8 cellular contexts compared by ENCODE assay signal in genomic region chr3:149657796-149658443, GRCh38. TPM values are rescaled to one million over a fixed set of nuclear protein-coding genes. Genes with fewer than 3 reads are reported as not detected.
DNase-seq lines count a peak whose midpoint lies in the region; ATAC-seq and TF ChIP-seq lines count a peak whose summit lies in the region.

WWTR1 (minus strand) TSS chr3:149658025; CDS start chr3:149657306, 719 bp downstream.

- H3K4me1 ChIP-seq in CD4-positive, CD25-positive, alpha-beta regulatory T cell (ENCODE audit: control insufficient read depth, insufficient read depth, low read length, poor library complexity, severe bottlenecking), result peaks cover 24% of the 10 kb centered on the region
- H3K4me1 ChIP-seq in Peyer's patch (peaks cover 0 to 5% (median 0%) of the 10 kb centered on the region in 4 donors), trophoblast cell (ENCODE audit: control insufficient read depth in 1 of 2, insufficient read depth in 2 of 2, low read length in 2 of 2) (peaks cover 10 to 19% of the 10 kb centered on the region in 2 experiments)

- H3K4me2 ChIP-seq in trophoblast cell (ENCODE audit: low read length), result peak within 1 kb of the TSS; percentile 96

- in situ Hi-C loops in astrocyte of the cerebellum (cut with HindIII; ENCODE audit: low sequenced_read_pairs), result no loop called here

- H2BK12ac ChIP-seq in trophoblast cell (ENCODE audit: low read length), result peak within 1 kb of the TSS; percentile 87

- intact Hi-C loops in left ventricle myocardium superior (cut with micrococcal nuclease), result loop anchor here (10.0 kb wide), 2 partner anchors 63 to 123 kb away; no protein-coding TSS in a partner anchor

- no peaks in the 10 kb centered on the region for H3K9me3 ChIP-seq in CD4-positive, CD25-positive, alpha-beta regulatory T cell (ENCODE audit: control insufficient read depth in 2 of 2, low read length in 2 of 2)
- no peaks in the 10 kb centered on the region for H3K9me3 ChIP-seq in Peyer's patch
- no peaks in the 10 kb centered on the region for H3K9me3 ChIP-seq in trophoblast cell (ENCODE audit: insufficient read depth, low read depth, low read length)

- H3K27me3 Mint-ChIP-seq in CD4-positive, CD25-positive, alpha-beta regulatory T cell, result peaks cover 35% of the 10 kb centered on the region

- peaks cover 0 to 31% (median 6%) of the 10 kb centered on the region in 4 donors for H3K4me1 Mint-ChIP-seq in CD4-positive, CD25-positive, alpha-beta regulatory T cell

- H2AFZ ChIP-seq in trophoblast cell (ENCODE audit: insufficient read depth, low read length, poor library complexity), result peak within 1 kb of the TSS; percentile 96

- H3K4ac ChIP-seq in trophoblast cell (ENCODE audit: low read depth, low read length), result peak within 1 kb of the TSS; percentile 91

- peak; percentile 11 to 38 (median 18) for DNase-seq in CD4-positive, CD25-positive, alpha-beta regulatory T cell
- peak; percentile 65 to 90 (median 76) for DNase-seq in Peyer's patch
- peak; percentile 90 for DNase-seq in astrocyte of the cerebellum (ENCODE audit: low read depth)
- DNase-seq in left ventricle myocardium superior, result peak; percentile 95
- peak; percentile 88 to 91 for DNase-seq in trophoblast cell
- DNase-seq in GF-D8 (lab: John Stamatoyannopoulos, UW), result no peak

- H2BK120ac ChIP-seq in trophoblast cell (ENCODE audit: insufficient read depth, low read length, poor library complexity), result peak within 1 kb of the TSS; percentile 95

- H3K4me3 Mint-ChIP-seq in CD4-positive, CD25-positive, alpha-beta regulatory T cell, result peak within 1 kb of the TSS; percentile 87 to 93 (median 88)

- peak in 1 of 2 donors; percentile 21 for ATAC-seq in CD4-positive, CD25-positive, alpha-beta regulatory T cell (ENCODE audit: low read depth in 2 of 2)
- peak; percentile 48 for ATAC-seq in HG03159 (IDR thresholded peaks at IDR 0.05; ENCODE audit: unreplicated experiment)
- peak; percentile 92 for ATAC-seq in left ventricle myocardium superior

- peak within 1 kb of the TSS; percentile 94 for H2AK5ac ChIP-seq in trophoblast cell (ENCODE audit: low read length)

- peak; percentile 68 for TF ChIP-seq POLR2A in GM19193 (IDR thresholded peaks at IDR 0.05; ENCODE audit: extremely low read depth, insufficient read depth, insufficient read length)
- peak; percentile 41 to 66 for TF ChIP-seq POLR2A in Peyer's patch (IDR thresholded peaks at IDR 0.05)

- H3K27ac Mint-ChIP-seq in CD4-positive, CD25-positive, alpha-beta regulatory T cell, result peak within 1 kb of the TSS in 2 of 3 donors; percentile 76 to 78

- TF ChIP-seq CTCF in Peyer's patch (IDR thresholded peaks at IDR 0.05) (no peak), astrocyte of the cerebellum (IDR thresholded peaks at IDR 0.05; ENCODE audit: low read depth, low read length, missing control alignments) (no peak)

- H3K36me3 ChIP-seq in CD4-positive, CD25-positive, alpha-beta regulatory T cell (ENCODE audit: control insufficient read depth, insufficient read depth, low read length), result no peaks in the 10 kb centered on the region
- no peaks in the 10 kb centered on the region for H3K36me3 ChIP-seq in Peyer's patch
- H3K36me3 ChIP-seq in trophoblast cell (ENCODE audit: control insufficient read depth in 1 of 2, insufficient read depth in 2 of 2, low read length in 2 of 2), result peaks cover 1 to 3% of the 10 kb centered on the region in 2 experiments

- H4K8ac ChIP-seq in trophoblast cell (ENCODE audit: low read depth, low read length), result peak within 1 kb of the TSS; percentile 91

- H4K12ac ChIP-seq in trophoblast cell (ENCODE audit: low read depth, low read length), result peak within 1 kb of the TSS; percentile 86

- H3K27me3 ChIP-seq in CD4-positive, CD25-positive, alpha-beta regulatory T cell (ENCODE audit: control insufficient read depth, insufficient read depth, low read length), result peaks cover 12% of the 10 kb centered on the region
- H3K27me3 ChIP-seq in Peyer's patch (no peaks in the 10 kb centered on the region), trophoblast cell (ENCODE audit: insufficient read depth, low read length) (no peaks in the 10 kb centered on the region)

- peak within 1 kb of the TSS; percentile 95 for H3K18ac ChIP-seq in trophoblast cell (ENCODE audit: low read length)

- peak within 1 kb of the TSS; percentile 99 for H3K14ac ChIP-seq in trophoblast cell (ENCODE audit: low read length)

- no peak within 1 kb of the TSS for H3K27ac ChIP-seq in CD4-positive, CD25-positive, alpha-beta regulatory T cell (ENCODE audit: insufficient read depth, low read length, poor library complexity, severe bottlenecking)
- H3K27ac ChIP-seq in Peyer's patch (peak within 1 kb of the TSS; percentile 83 to 94 (median 91)), trophoblast cell (ENCODE audit: low read depth, low read length) (peak within 1 kb of the TSS; percentile 95)

- no peaks in the 10 kb centered on the region for H3K36me3 Mint-ChIP-seq in CD4-positive, CD25-positive, alpha-beta regulatory T cell

- peaks cover 25% of the 10 kb centered on the region for H3K79me2 ChIP-seq in trophoblast cell (ENCODE audit: control insufficient read depth, insufficient read depth, low read length, poor library complexity)

- H4K91ac ChIP-seq in trophoblast cell (ENCODE audit: low read depth, low read length), result peak within 1 kb of the TSS; percentile 99

- no peak within 1 kb of the TSS for H3K23ac ChIP-seq in trophoblast cell (ENCODE audit: low read length)

- peaks cover 26% of the 10 kb centered on the region for H3K79me1 ChIP-seq in trophoblast cell (ENCODE audit: low read length)

- peak within 1 kb of the TSS; percentile 99 for H2BK5ac ChIP-seq in trophoblast cell (ENCODE audit: low read depth, low read length, poor library complexity)

- peak within 1 kb of the TSS; percentile 94 for H3K9ac ChIP-seq in trophoblast cell (ENCODE audit: low read length)

- peaks cover 0 to 1% (median 0%) of the 10 kb centered on the region in 7 donors for H3K9me3 Mint-ChIP-seq in CD4-positive, CD25-positive, alpha-beta regulatory T cell

- peak within 1 kb of the TSS; percentile 65 for H3K4me3 ChIP-seq in CD4-positive, CD25-positive, alpha-beta regulatory T cell (ENCODE audit: low read depth, low read length)
- peak within 1 kb of the TSS; percentile 58 to 75 (median 62) for H3K4me3 ChIP-seq in Peyer's patch
- H3K4me3 ChIP-seq in astrocyte of the cerebellum (ENCODE audit: low read depth, low read length), result peak within 1 kb of the TSS; percentile 83
- H3K4me3 ChIP-seq in trophoblast cell (ENCODE audit: low read depth, low read length), result peak within 1 kb of the TSS; percentile 95

- WGBS in trophoblast cell (ENCODE audit: extremely low coverage, insufficient coverage, insufficient read length), result no CpG with 5 or more reads among the region's 46 CpGs

RNA-seq across cellular contexts. Expression of gene WWTR1, which starts in this region (rescaled TPM):
- total RNA-seq in CD4-positive, CD25-positive, alpha-beta regulatory T cell, result 2.0 TPM
- polyA plus RNA-seq in CD4-positive, CD25-positive, alpha-beta regulatory T cell, result 1 to 10 TPM in 2 of 4 donors, under 1 TPM in 2; 0.33 to 1.9 (median 1.2) TPM
- 10 to 100 TPM; 13.8 to 62.7 (median 18.5) TPM for total RNA-seq in Peyer's patch
- total RNA-seq in left ventricle myocardium superior, result 40.0 TPM
- polyA plus RNA-seq in trophoblast cell (2013), result 60.2 and 61.6 TPM in 2 replicates
